ENCODE assay signal across 13 cellular contexts in genomic region chr2:96534131-96534530, GRCh38. TPM values are rescaled to one million over a fixed set of nuclear protein-coding genes. Genes with fewer than 3 reads are reported as not detected.
A peak's percentile ranks its signal among the peaks of the same experiment; 100 is the strongest.
DNase-seq lines count a peak whose midpoint lies in the region; ATAC-seq, FAIRE-seq and TF ChIP-seq lines count a peak whose summit lies in the region.
"Had no signal": no experiment of that assay in that cellular context is flagged by ENCODE, and none has a peak within 500 bp of the region (broad histone marks: within the 10 kb centered on the region; RNA-seq: fewer than 3 reads in every experiment).

No MANE protein-coding gene starts in this region.

- TF ChIP-seq CTCF in HFFc6 (IDR thresholded peaks at IDR 0.05) = no peak
- no peak for TF ChIP-seq CTCF in astrocyte (IDR thresholded peaks at IDR 0.05; ENCODE audit: insufficient read depth, low read depth, low read length)
- TF ChIP-seq CTCF in lung (IDR thresholded peaks at IDR 0.05; ENCODE audit: control extremely low read depth, extremely low read depth) = no peak
- TF ChIP-seq CTCF in stomach (IDR thresholded peaks at IDR 0.05) = no peak

- no peak overlapping the region for H3K4me2 ChIP-seq in astrocyte (ENCODE audit: low read length)

- H3K36me3 ChIP-seq in astrocyte (ENCODE audit: insufficient read depth, low read length) (no peaks in the 10 kb centered on the region), lung (ENCODE audit: control insufficient read depth in 2 of 2, insufficient read depth in 2 of 2, low read length in 2 of 2) (no peaks in the 10 kb centered on the region), stomach (no peaks in the 10 kb centered on the region)

- H3K27ac Mint-ChIP-seq in HFFc6 (peak overlapping the region; percentile 84), astrocyte (ENCODE audit: unreplicated experiment) (peak overlapping the region; percentile 17)
- H3K27ac Mint-ChIP-seq: CD8-positive, alpha-beta T cell had no signal

- no peaks in the 10 kb centered on the region for H3K36me3 Mint-ChIP-seq in HFFc6 (ENCODE audit: low read depth)
- H3K36me3 Mint-ChIP-seq in astrocyte (ENCODE audit: low read depth, unreplicated experiment) = no peaks in the 10 kb centered on the region

- H4K20me1 ChIP-seq in astrocyte (ENCODE audit: insufficient read depth, low read length) = peaks cover 22% of the 10 kb centered on the region

- intact Hi-C loops in stomach (cut with DNase I; ENCODE audit: low total_unique reads) = no loop called here

- no peaks in the 10 kb centered on the region; the same call in 1 of the 2 replicates for H3K27me3 Mint-ChIP-seq in HFFc6 (ENCODE audit: insufficient read depth)
- peaks cover 2% of the 10 kb centered on the region for H3K27me3 Mint-ChIP-seq in astrocyte (ENCODE audit: low read depth, unreplicated experiment)

- H3K27me3 ChIP-seq in astrocyte (ENCODE audit: insufficient read depth, low read length) (no peaks in the 10 kb centered on the region), lung (ENCODE audit: control insufficient read depth, insufficient read depth) (no peaks in the 10 kb centered on the region), stomach (no peaks in the 10 kb centered on the region)

- 65 to 82% methylated on average over 4 of the region's 4 CpGs for WGBS in lung, 2 donors
- 19 to 26% (median 25%) methylated on average over 4 of the region's 4 CpGs for WGBS in stomach, 5 donors

- no peak for FAIRE-seq in astrocyte (lab: Jason Lieb, UNC)

- H3K9ac ChIP-seq in astrocyte (ENCODE audit: low read length) = peak overlapping the region; percentile 3

- H3K4me3 Mint-ChIP-seq in HFFc6 = peak overlapping the region; percentile 55; the same call in 1 of the 2 replicates
- H3K4me3 Mint-ChIP-seq in astrocyte (ENCODE audit: unreplicated experiment) = no peak overlapping the region
- H3K4me3 Mint-ChIP-seq: CD8-positive, alpha-beta T cell had no signal

- H3K27ac ChIP-seq in astrocyte (ENCODE audit: low read depth, low read length) (no peak overlapping the region), lung (ENCODE audit: low read depth in 1 of 2, low read length in 1 of 2) (peak overlapping the region; percentile 69 to 90), stomach (peak overlapping the region; percentile 26 to 99 (median 91))

- TF ChIP-seq EP300 in stomach (IDR thresholded peaks at IDR 0.05) = no peak

- H3K4me1 Mint-ChIP-seq in HFFc6 (ENCODE audit: low read depth) (peaks cover 64% of the 10 kb centered on the region), astrocyte (ENCODE audit: low read depth, unreplicated experiment) (peaks cover 17% of the 10 kb centered on the region)

- H3K4me1 ChIP-seq in astrocyte (ENCODE audit: insufficient read depth, low read length) (peaks cover 43% of the 10 kb centered on the region), lung (ENCODE audit: control insufficient read depth in 2 of 2, insufficient read depth in 2 of 2, low read length in 2 of 2) (peaks cover 23 to 44% of the 10 kb centered on the region in 2 donors), stomach (peaks cover 58 to 91% (median 66%) of the 10 kb centered on the region in 4 donors)

- peaks cover 23% of the 10 kb centered on the region for H3K79me2 ChIP-seq in astrocyte (ENCODE audit: insufficient read depth, low read length)

- no peak overlapping the region for H2AFZ ChIP-seq in astrocyte (ENCODE audit: low read depth, low read length)

- H3K9me3 ChIP-seq in astrocyte (ENCODE audit: insufficient read depth, low read depth, low read length) = no peaks in the 10 kb centered on the region
- H3K9me3 ChIP-seq in lung (ENCODE audit: control insufficient read depth in 2 of 2, insufficient read depth in 1 of 2, low read length in 1 of 2) = no peaks in the 10 kb centered on the region
- H3K9me3 ChIP-seq in stomach = no peaks in the 10 kb centered on the region

- TF ChIP-seq POLR2A in stomach (IDR thresholded peaks at IDR 0.05) (no peak), GM18505 (IDR thresholded peaks at IDR 0.05; ENCODE audit: borderline replicate concordance, extremely low read depth, insufficient read depth, insufficient read length) (no peak)

- H3K9me3 Mint-ChIP-seq in HFFc6 (no peaks in the 10 kb centered on the region), astrocyte (ENCODE audit: unreplicated experiment) (no peaks in the 10 kb centered on the region)
- H3K9me3 Mint-ChIP-seq: CD8-positive, alpha-beta T cell had no signal

- ATAC-seq in lung (ENCODE audit: insufficient read depth, low FRiP score) = no peak
- no peak for ATAC-seq in GM18505 (IDR thresholded peaks at IDR 0.05; ENCODE audit: unreplicated experiment)
- no peak for ATAC-seq in GM21825 (IDR thresholded peaks at IDR 0.05; ENCODE audit: unreplicated experiment)
- ATAC-seq in HG02798 (IDR thresholded peaks at IDR 0.05; ENCODE audit: poor library complexity, unreplicated experiment) = no peak
- ATAC-seq: CD8-positive, alpha-beta T cell had no signal

- no peak overlapping the region for H3K4me3 ChIP-seq in astrocyte (ENCODE audit: insufficient read depth, low read depth, low read length)
- H3K4me3 ChIP-seq in lung = no peak overlapping the region
- no peak overlapping the region for H3K4me3 ChIP-seq in stomach

- no peak for DNase-seq in HFFc6
- no peak for DNase-seq in astrocyte (ENCODE audit: low read depth)
- no peak for DNase-seq in lung (ENCODE audit: low spot score)
- DNase-seq in stomach = no peak
- no peak for DNase-seq in H4 (ENCODE audit: low spot score)
- DNase-seq: activated T-cell treated with anti-CD3 and anti-CD28 coated beads, Interleukin-2, amount 50 U/mL, for 48 hours; CD8-positive, alpha-beta T cell; central memory CD4-positive, alpha-beta T cell; kidney glomerular epithelial cell had no signal

RNA-seq across cellular contexts. Expression of gene ARID5A, which starts 2.4 kb away (rescaled TPM):
- total RNA-seq in HFFc6 (2021; fragmentation: NEBNext Ultra II Directional; extraction: Animal tissue kit (Norgen Biotek cat#: 25700)) = 10 to 100 TPM in 3 of 6 experiments, 1 to 10 TPM in 3; 9.6 to 13.6 (median 10.0) TPM
- total RNA-seq in astrocyte (11.3 and 11.8 TPM in 2 replicates), lung (10 to 100 TPM; 12.5 to 33.5 TPM), stomach (10 to 100 TPM in 3 of 5 donors, 1 to 10 TPM in 2; 1.2 to 26.8 (median 13.6) TPM)
- polyA plus RNA-seq in lung (10 to 100 TPM; 23.2 to 61.9 TPM), stomach (10 to 100 TPM; 12.2 to 17.3 (median 15.7) TPM)
- total RNA-seq in H4 (2014; rRNA removed; shearing (Covaris generic)) = 4.8 and 9.8 TPM in 2 replicates

RNA-seq across cellular contexts. Expression of gene NEURL3, which starts 29.0 kb away (rescaled TPM):
- total RNA-seq in HFFc6 (2021; fragmentation: NEBNext Ultra II Directional; extraction: Animal tissue kit (Norgen Biotek cat#: 25700)) = not detected
- total RNA-seq in astrocyte (0.34 and 0.38 TPM in 2 replicates), lung (1 to 10 TPM in 1 of 2 donors, under 1 TPM in 1; 0.31 to 1.1 TPM), stomach (10 to 100 TPM in 1 of 5 donors, not detected in 4; 12.7 TPM)
- polyA plus RNA-seq in lung (1 to 10 TPM in 1 of 2 donors, under 1 TPM in 1; 0.24 to 2.1 TPM), stomach (1 to 10 TPM in 2 of 3 donors, under 1 TPM in 1; 0.50 to 1.9 (median 1.4) TPM)
- not detected in 2 replicates for total RNA-seq in H4 (2014; rRNA removed; shearing (Covaris generic))
- total RNA-seq: CD8-positive, alpha-beta T cell; fibroblast of villous mesenchyme had no signal
